In the genomic region with DNA sequence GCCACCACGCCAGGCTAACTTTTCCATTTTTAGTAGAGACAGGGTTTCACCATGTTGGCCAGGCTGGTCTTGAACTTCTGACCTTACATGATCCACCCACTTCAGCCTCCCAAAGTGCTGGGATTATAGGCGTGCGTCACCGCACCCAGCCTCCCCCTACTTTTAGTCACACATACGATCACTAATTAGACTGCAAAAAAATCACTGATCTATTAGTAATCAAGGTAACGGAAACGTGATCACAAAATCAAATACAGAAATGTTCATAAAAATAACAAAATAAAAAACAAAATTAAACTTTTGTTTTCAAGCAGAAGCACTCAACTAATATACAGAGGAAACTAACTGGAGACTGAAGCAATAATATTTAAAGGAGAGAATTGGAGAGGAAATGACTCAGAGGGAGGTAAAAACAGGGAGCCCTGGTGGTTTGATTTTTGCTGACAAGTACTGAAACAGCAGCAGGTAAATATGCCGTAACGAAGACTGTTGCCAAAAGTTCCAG, we compare ENCODE assay signal across 10 cellular contexts. TPM values are rescaled to one million over a fixed set of nuclear protein-coding genes. Genes with fewer than 3 reads are reported as not detected.
DNase-seq lines count a peak whose midpoint lies in the region; ATAC-seq and TF ChIP-seq lines count a peak whose summit lies in the region.
"Had no signal": no experiment of that assay in that cellular context is flagged by ENCODE, and none has a peak within 500 bp of the region (broad histone marks: within the 10 kb centered on the region; RNA-seq: fewer than 3 reads in every experiment).

No MANE protein-coding gene starts in this region.

- WGBS in SK-N-SH (ENCODE audit: low lambda C conversion rate): 88% methylated on average over 9 of the region's 9 CpGs
- WGBS in spleen, 5 donors: 73 to 86% (median 73%) methylated on average over 9 of the region's 9 CpGs

- TF ChIP-seq EP300 in SK-N-SH (IDR thresholded peaks at IDR 0.05; ENCODE audit: borderline replicate concordance in 1 of 2, low read depth in 1 of 2, low read length in 1 of 2): no peak

- H3K4me3 ChIP-seq in SK-N-SH (ENCODE audit: low read depth in 2 of 2, low read length in 1 of 2) (no peak overlapping the region), astrocyte of the cerebellum (ENCODE audit: low read depth, low read length) (no peak overlapping the region), spleen (no peak overlapping the region)
- H3K4me3 ChIP-seq: thyroid gland had no signal

- POLR2A ChIA-PET in SK-N-SH (lab: Yijun Ruan, JAX): interaction anchor here (0.9 kb wide), 1 partner anchor 41 kb away, joined by 4 read pairs; no protein-coding TSS in a partner anchor

- in situ Hi-C loops in astrocyte of the cerebellum (cut with HindIII; ENCODE audit: low sequenced_read_pairs) (no loop called here), GM13977 (cut with MboI; ENCODE audit: low pct_unique_long_range_greater_than_20kb, low sequenced_read_pairs, unreplicated experiment) (no loop called here)

- H3K27me3 ChIP-seq in SK-N-SH (ENCODE audit: insufficient read depth) (no peaks in the 10 kb centered on the region), spleen (replicated peaks in 1 of 7) (no peaks in the 10 kb centered on the region)
- H3K27me3 ChIP-seq: thyroid gland had no signal

- no peaks in the 10 kb centered on the region for H3K9me2 ChIP-seq in SK-N-SH

- H3K27ac ChIP-seq in SK-N-SH (ENCODE audit: low read depth in 2 of 2, low read length in 1 of 2): no peak overlapping the region
- H3K27ac ChIP-seq in spleen: peak overlapping the region in 6 of 8 donors; percentile 2 to 64 (median 29)
- H3K27ac ChIP-seq: thyroid gland had no signal

- ATAC-seq in SK-N-SH treated with all-trans-retinoic acid at 6 μM for 48 hours: no peak
- ATAC-seq in HG02885 (IDR thresholded peaks at IDR 0.05; ENCODE audit: poor library complexity, unreplicated experiment): no peak

- H3K4me1 ChIP-seq in SK-N-SH (ENCODE audit: control insufficient read depth in 1 of 2, insufficient read depth in 2 of 2, low read depth in 1 of 2, low read length in 1 of 2) (peaks cover 3 to 6% of the 10 kb centered on the region in 2 experiments; a peak in 1 of 4 replicates), spleen (peaks cover 4 to 69% (median 28%) of the 10 kb centered on the region in 6 donors)

- no peaks in the 10 kb centered on the region for H4K20me1 ChIP-seq in SK-N-SH (ENCODE audit: insufficient read depth)

- H3K36me3 Mint-ChIP-seq in T-helper 2 cell treated with Interferon-gamma antibody and Interleukin-4, amounts not matched to agents 5 μg/mL and 100 μg/mL, for 36 hours (ENCODE audit: low read depth): peaks cover 25% of the 10 kb centered on the region

- no peak overlapping the region for H3K4me2 ChIP-seq in SK-N-SH

- TF ChIP-seq CTCF in SK-N-SH (IDR thresholded peaks at IDR 0.05): no peak
- no peak for TF ChIP-seq CTCF in astrocyte of the cerebellum (IDR thresholded peaks at IDR 0.05; ENCODE audit: low read depth, low read length, missing control alignments)
- no peak for TF ChIP-seq CTCF in spleen (IDR thresholded peaks at IDR 0.05 in 8 of 11, conservative IDR thresholded peaks at IDR 0.05 in 3 of 11)
- TF ChIP-seq CTCF in GM13977 (IDR thresholded peaks at IDR 0.05; ENCODE audit: extremely low read depth, insufficient read depth, missing control alignments): no peak

- TF ChIP-seq RAD21 in SK-N-SH (IDR thresholded peaks at IDR 0.05; ENCODE audit: low read length): no peak

- H3K27me3 Mint-ChIP-seq in T-helper 2 cell treated with Interferon-gamma antibody and Interleukin-4, amounts not matched to agents 5 μg/mL and 100 μg/mL, for 36 hours (ENCODE audit: low read depth): no peaks in the 10 kb centered on the region

- H3K4me1 Mint-ChIP-seq in T-helper 2 cell treated with Interferon-gamma antibody and Interleukin-4, amounts not matched to agents 5 μg/mL and 100 μg/mL, for 36 hours (ENCODE audit: low read depth): peaks cover 38% of the 10 kb centered on the region

- no peaks in the 10 kb centered on the region for H3K9me3 Mint-ChIP-seq in T-helper 2 cell treated with Interferon-gamma antibody and Interleukin-4, amounts not matched to agents 5 μg/mL and 100 μg/mL, for 36 hours

- intact Hi-C loops in spleen (cut with DNase I; ENCODE audit: low total_unique reads): no loop called here

- peak overlapping the region; percentile 78 for H3K4me3 Mint-ChIP-seq in T-helper 2 cell treated with Interferon-gamma antibody and Interleukin-4, amounts not matched to agents 5 μg/mL and 100 μg/mL, for 36 hours

- peaks cover 11% of the 10 kb centered on the region for H3F3A ChIP-seq in SK-N-SH (replicated peaks; ENCODE audit: insufficient read depth)

- H3K36me3 ChIP-seq in SK-N-SH (replicated peaks in 1 of 2; ENCODE audit: control insufficient read depth in 1 of 2, insufficient read depth in 2 of 2, low read length in 1 of 2) (peaks cover 12 to 13% of the 10 kb centered on the region in 2 experiments), spleen (peaks cover 0 to 52% (median 16%) of the 10 kb centered on the region in 6 donors)

- H3K79me2 ChIP-seq in SK-N-SH (ENCODE audit: insufficient read depth): peaks cover 46% of the 10 kb centered on the region

- H3K9me3 ChIP-seq in SK-N-SH: no peaks in the 10 kb centered on the region
- no peaks in the 10 kb centered on the region for H3K9me3 ChIP-seq in spleen
- H3K9me3 ChIP-seq: thyroid gland had no signal

- TF ChIP-seq POLR2A in spleen (IDR thresholded peaks at IDR 0.05): no peak

- DNase-seq in SK-N-SH (no peak), astrocyte of the cerebellum (ENCODE audit: low read depth) (peak; percentile 31), spleen (no peak), ureter (ENCODE audit: low spot score) (no peak), GM13977 (ENCODE audit: low spot score) (no peak)
- DNase-seq in T-helper 2 cell treated with Interferon-gamma antibody and Interleukin-4, amounts not matched to agents 5 μg/mL and 100 μg/mL, for 36 hours (ENCODE audit: low spot score): no peak
- DNase-seq: NCI-H446, thyroid gland had no signal

- H2AFZ ChIP-seq in SK-N-SH (ENCODE audit: low read depth): no peak overlapping the region

- H3K27ac Mint-ChIP-seq in T-helper 2 cell treated with Interferon-gamma antibody and Interleukin-4, amounts not matched to agents 5 μg/mL and 100 μg/mL, for 36 hours: peak overlapping the region; percentile 71

- H3K9ac ChIP-seq in SK-N-SH: no peak overlapping the region

- CTCF ChIA-PET in SK-N-SH (lab: Yijun Ruan, JAX): interaction anchor here (0.8 to 0.9 kb wide), 2 partner anchors 45 to 121 kb away, joined by 3 read pairs; no protein-coding TSS in a partner anchor

TF ChIP-seq in SK-N-SH, 30 proteins besides CTCF, POLR2A, EP300 and RAD21:
- TF ChIP-seq, protein P1, sequence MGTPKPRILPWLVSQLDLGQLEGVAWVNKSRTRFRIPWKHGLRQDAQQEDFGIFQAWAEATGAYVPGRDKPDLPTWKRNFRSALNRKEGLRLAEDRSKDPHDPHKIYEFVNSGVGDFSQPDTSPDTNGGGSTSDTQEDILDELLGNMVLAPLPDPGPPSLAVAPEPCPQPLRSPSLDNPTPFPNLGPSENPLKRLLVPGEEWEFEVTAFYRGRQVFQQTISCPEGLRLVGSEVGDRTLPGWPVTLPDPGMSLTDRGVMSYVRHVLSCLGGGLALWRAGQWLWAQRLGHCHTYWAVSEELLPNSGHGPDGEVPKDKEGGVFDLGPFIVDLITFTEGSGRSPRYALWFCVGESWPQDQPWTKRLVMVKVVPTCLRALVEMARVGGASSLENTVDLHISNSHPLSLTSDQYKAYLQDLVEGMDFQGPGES (IDR thresholded peaks at IDR 0.05; ENCODE audit: low read depth, low read length): no peak
- TF ChIP-seq JUND (IDR thresholded peaks at IDR 0.05): 0 out of 2 replicates have a peak, but pooled peaks have one; percentile 9

TF ChIP-seq in SK-N-SH treated with all-trans-retinoic acid at 6 μM for 48 hours, 23 proteins besides CTCF, POLR2A, EP300 and RAD21:
- TF ChIP-seq TOX (CRISPR knock-in tag; IDR thresholded peaks at IDR 0.05; ENCODE audit: borderline replicate concordance): no peak
- TF ChIP-seq, protein P2, sequence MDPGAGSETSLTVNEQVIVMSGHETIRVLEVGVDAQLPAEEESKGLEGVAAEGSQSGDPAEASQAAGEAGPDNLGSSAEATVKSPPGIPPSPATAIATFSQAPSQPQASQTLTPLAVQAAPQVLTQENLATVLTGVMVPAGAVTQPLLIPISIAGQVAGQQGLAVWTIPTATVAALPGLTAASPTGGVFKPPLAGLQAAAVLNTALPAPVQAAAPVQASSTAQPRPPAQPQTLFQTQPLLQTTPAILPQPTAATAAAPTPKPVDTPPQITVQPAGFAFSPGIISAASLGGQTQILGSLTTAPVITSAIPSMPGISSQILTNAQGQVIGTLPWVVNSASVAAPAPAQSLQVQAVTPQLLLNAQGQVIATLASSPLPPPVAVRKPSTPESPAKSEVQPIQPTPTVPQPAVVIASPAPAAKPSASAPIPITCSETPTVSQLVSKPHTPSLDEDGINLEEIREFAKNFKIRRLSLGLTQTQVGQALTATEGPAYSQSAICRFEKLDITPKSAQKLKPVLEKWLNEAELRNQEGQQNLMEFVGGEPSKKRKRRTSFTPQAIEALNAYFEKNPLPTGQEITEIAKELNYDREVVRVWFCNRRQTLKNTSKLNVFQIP (CRISPR knock-in tag; IDR thresholded peaks at IDR 0.05; ENCODE audit: borderline replicate concordance, low read depth): no peak
- no peak for TF ChIP-seq ARNTL (CRISPR knock-in tag; IDR thresholded peaks at IDR 0.05; ENCODE audit: borderline replicate concordance, low read depth)
- no peak for TF ChIP-seq ZNF565 (CRISPR knock-in tag; conservative IDR thresholded peaks at IDR 0.05; ENCODE audit: low read depth)
- no peak for TF ChIP-seq GLIS3 (CRISPR knock-in tag; IDR thresholded peaks at IDR 0.05)
- TF ChIP-seq TCF4 (CRISPR knock-in tag; IDR thresholded peaks at IDR 0.05; ENCODE audit: borderline replicate concordance): no peak
- TF ChIP-seq RARB (CRISPR knock-in tag; IDR thresholded peaks at IDR 0.05): no peak
- TF ChIP-seq ZNF8 (CRISPR knock-in tag; IDR thresholded peaks at IDR 0.05): no peak
- TF ChIP-seq ESRRG (CRISPR knock-in tag; IDR thresholded peaks at IDR 0.05): no peak

RNA-seq across cellular contexts. Expression of a gene that starts 4.6 kb away (rescaled TPM):
- polyA plus RNA-seq in SK-N-SH (2012; rRNA removed) (7.0 and 9.3 TPM in 2 replicates), spleen (10 to 100 TPM; 13.7 to 17.1 (median 16.6) TPM)
- polyA plus RNA-seq in SK-N-SH (2012; cell fraction: cytosol; rRNA removed): 9.7 and 12.1 TPM in 2 replicates
- 6.3 and 7.2 TPM in 2 replicates for polyA plus RNA-seq in SK-N-SH (2012; cell fraction: nucleus; rRNA removed)
- total RNA-seq in spleen (10 to 100 TPM in 5 of 7 donors, 1 to 10 TPM in 2; 6.2 to 17.7 (median 13.0) TPM), ureter (8.1 TPM)

RNA-seq across cellular contexts. Expression of a gene that starts 4.7 kb away (rescaled TPM):
- 3.2 and 4.2 TPM in 2 replicates for polyA plus RNA-seq in SK-N-SH (2012; rRNA removed)
- 6.1 and 8.7 TPM in 2 replicates for polyA plus RNA-seq in SK-N-SH (2012; cell fraction: cytosol; rRNA removed)
- polyA plus RNA-seq in SK-N-SH (2012; cell fraction: nucleus; rRNA removed): 1.1 and 1.8 TPM in 2 replicates
- total RNA-seq in spleen: 10 to 100 TPM in 3 of 7 donors, 1 to 10 TPM in 4; 7.2 to 11.7 (median 8.3) TPM
- 1 to 10 TPM; 2.3 to 4.4 (median 3.1) TPM for polyA plus RNA-seq in spleen
- total RNA-seq in ureter: 5.8 TPM

RNA-seq across cellular contexts. Expression of a gene that starts 48.6 kb away (rescaled TPM):
- polyA plus RNA-seq in SK-N-SH (2012; rRNA removed) (not detected in 2 replicates), spleen (not detected)
- not detected in 2 replicates for polyA plus RNA-seq in SK-N-SH (2012; cell fraction: cytosol; rRNA removed)
- polyA plus RNA-seq in SK-N-SH (2012; cell fraction: nucleus; rRNA removed): 0.04 and 0.05 TPM in 2 replicates
- total RNA-seq in spleen (not detected), ureter (not detected)
- total RNA-seq: thyroid gland had no signal

Comparison
In these comparisons a context has a peak if more than half of its experiments do, and no peak if none do; other contexts are left out.
1. H3K27ac ChIP-seq: peak in spleen (6 of 8); none in SK-N-SH (0 of 2).